In genomic region chr21:41932191-41932575, GRCh38 we compare ENCODE assay signal across 10 cellular contexts. TPM values are rescaled to one million over a fixed set of nuclear protein-coding genes. Genes with fewer than 3 reads are reported as not detected.
DNase-seq lines count a peak whose midpoint lies in the region; ATAC-seq, FAIRE-seq and TF ChIP-seq lines count a peak whose summit lies in the region.
"Had no signal": no experiment of that assay in that cellular context is flagged by ENCODE, and none has a peak within 500 bp of the region (broad histone marks: within the 10 kb centered on the region; RNA-seq: fewer than 3 reads in every experiment).

No MANE protein-coding gene starts in this region.

- H2AFZ ChIP-seq in astrocyte (ENCODE audit: low read depth, low read length): no peak overlapping the region

- H3K27ac ChIP-seq in astrocyte (ENCODE audit: low read depth, low read length): peak overlapping the region; percentile 79
- H3K27ac ChIP-seq in aorta (ENCODE audit: low read depth in 1 of 2, low read length in 2 of 2): no peak overlapping the region
- H3K27ac ChIP-seq: neutrophil had no signal

- H3K79me2 ChIP-seq in astrocyte (ENCODE audit: insufficient read depth, low read length): no peaks in the 10 kb centered on the region

- H3K36me3 ChIP-seq in astrocyte (ENCODE audit: insufficient read depth, low read length) (peaks cover 2% of the 10 kb centered on the region), aorta (ENCODE audit: control insufficient read depth in 1 of 2, insufficient read depth in 2 of 2, low read length in 1 of 2) (no peaks in the 10 kb centered on the region)
- H3K36me3 ChIP-seq: neutrophil had no signal

- DNase-seq in Right ventricle myocardium inferior (ENCODE audit: missing footprints) (no peak), cardiac septum (ENCODE audit: low spot score) (no peak), astrocyte (ENCODE audit: low read depth) (peak; percentile 83), hepatic stellate cell (ENCODE audit: low spot score) (peak; percentile 85), aorta (no peak)
- DNase-seq in stimulated activated naive CD4-positive, alpha-beta T cell treated with Interleukin-2 at 50 U/mL for 16 hours (lab: John Stamatoyannopoulos, UW): no peak
- no peak for DNase-seq in naive thymus-derived CD8-positive, alpha-beta T cell
- DNase-seq: MV-4-11 had no signal

- H3K27ac Mint-ChIP-seq in astrocyte (ENCODE audit: unreplicated experiment): no peak overlapping the region
- peak overlapping the region in 1 of 10 donors; percentile 31 for H3K27ac Mint-ChIP-seq in naive thymus-derived CD8-positive, alpha-beta T cell

- H3K27me3 Mint-ChIP-seq in astrocyte (ENCODE audit: low read depth, unreplicated experiment): no peaks in the 10 kb centered on the region
- peaks cover 0 to 9% (median 1%) of the 10 kb centered on the region in 5 donors for H3K27me3 Mint-ChIP-seq in naive thymus-derived CD8-positive, alpha-beta T cell

- FAIRE-seq in astrocyte (lab: Jason Lieb, UNC): no peak

- ATAC-seq in Right ventricle myocardium inferior: peak; percentile 35
- ATAC-seq in aorta (ENCODE audit: low FRiP score): peak; percentile 58
- ATAC-seq in HG03280 (IDR thresholded peaks at IDR 0.05; ENCODE audit: unreplicated experiment): no peak
- no peak for ATAC-seq in naive thymus-derived CD8-positive, alpha-beta T cell

- peaks cover 3% of the 10 kb centered on the region for H3K4me1 Mint-ChIP-seq in astrocyte (ENCODE audit: low read depth, unreplicated experiment)
- H3K4me1 Mint-ChIP-seq in naive thymus-derived CD8-positive, alpha-beta T cell: peaks cover 6 to 48% (median 19%) of the 10 kb centered on the region in 4 donors

- WGBS in aorta, 2 donors: 89 to 92% methylated on average over 13 of the region's 13 CpGs

- H3K4me2 ChIP-seq in astrocyte (ENCODE audit: low read length): peak overlapping the region; percentile 79

- intact Hi-C loops in Right ventricle myocardium inferior (cut with DNase I): loop anchor here (10.0 kb wide), 1 partner anchor 183 kb away; no protein-coding TSS in a partner anchor
- intact Hi-C loops in cardiac septum (cut with DNase I): loop anchor here (5.0 kb wide), 1 partner anchor 75 kb away; no protein-coding TSS in a partner anchor
- intact Hi-C loops in aorta (cut with DNase I): loop anchor here in 1 of 2 donors (5.0 kb wide), 1 partner anchor 175 kb away; no protein-coding TSS in a partner anchor

- H3K9ac ChIP-seq in astrocyte (ENCODE audit: low read length): peak overlapping the region; percentile 70

- H3K36me3 Mint-ChIP-seq in astrocyte (ENCODE audit: low read depth, unreplicated experiment): no peaks in the 10 kb centered on the region
- no peaks in the 10 kb centered on the region for H3K36me3 Mint-ChIP-seq in naive thymus-derived CD8-positive, alpha-beta T cell

- H3K9me3 ChIP-seq in astrocyte (ENCODE audit: insufficient read depth, low read depth, low read length): no peaks in the 10 kb centered on the region
- no peaks in the 10 kb centered on the region for H3K9me3 ChIP-seq in aorta (ENCODE audit: control insufficient read depth, low read length)
- H3K9me3 ChIP-seq: neutrophil had no signal

- no peak overlapping the region for H3K4me3 Mint-ChIP-seq in astrocyte (ENCODE audit: unreplicated experiment)
- H3K4me3 Mint-ChIP-seq in naive thymus-derived CD8-positive, alpha-beta T cell: no peak overlapping the region

- TF ChIP-seq CTCF in astrocyte (IDR thresholded peaks at IDR 0.05; ENCODE audit: insufficient read depth, low read depth, low read length): peak; percentile 29

- H4K20me1 ChIP-seq in astrocyte (ENCODE audit: insufficient read depth, low read length): no peaks in the 10 kb centered on the region

- no peaks in the 10 kb centered on the region for H3K9me3 Mint-ChIP-seq in astrocyte (ENCODE audit: unreplicated experiment)
- H3K9me3 Mint-ChIP-seq in naive thymus-derived CD8-positive, alpha-beta T cell: no peaks in the 10 kb centered on the region

- peak overlapping the region; percentile 15 for H3K4me3 ChIP-seq in astrocyte (ENCODE audit: insufficient read depth, low read depth, low read length)
- no peak overlapping the region for H3K4me3 ChIP-seq in aorta (ENCODE audit: low read length in 2 of 2)

- POLR2A ChIA-PET in naive thymus-derived CD8-positive, alpha-beta T cell (lab: Charles Lee): interaction anchor here (0.6 kb wide), 1 partner anchor 174 kb away, joined by 3 read pairs; no protein-coding TSS in a partner anchor

- H3K4me1 ChIP-seq in astrocyte (ENCODE audit: insufficient read depth, low read length) (peaks cover 24% of the 10 kb centered on the region), aorta (ENCODE audit: control insufficient read depth in 1 of 2, insufficient read depth in 2 of 2, low read length in 2 of 2) (peaks cover 0 to 7% of the 10 kb centered on the region in 2 donors)

- H3K27me3 ChIP-seq in astrocyte (ENCODE audit: insufficient read depth, low read length) (no peaks in the 10 kb centered on the region), aorta (ENCODE audit: control insufficient read depth in 1 of 2, insufficient read depth in 2 of 2, low read length in 1 of 2) (no peaks in the 10 kb centered on the region)

RNA-seq across cellular contexts. Expression of gene C2CD2, which starts 21.6 kb away (rescaled TPM):
- 7.0 TPM for total RNA-seq in Right ventricle myocardium inferior
- 7.7 TPM for total RNA-seq in cardiac septum
- total RNA-seq in astrocyte: 6.7 and 8.3 TPM in 2 replicates
- total RNA-seq in aorta: 10 to 100 TPM; 56.8 to 59.8 TPM
- polyA plus RNA-seq in aorta: 10 to 100 TPM; 25.5 to 38.9 TPM
- 10 to 100 TPM; 13.0 to 14.6 TPM for total RNA-seq in naive thymus-derived CD8-positive, alpha-beta T cell
- polyA plus RNA-seq in naive thymus-derived CD8-positive, alpha-beta T cell: 1 to 10 TPM; 2.4 to 3.7 (median 2.8) TPM

RNA-seq across cellular contexts. Expression of gene PRDM15, which starts 53.0 kb away (rescaled TPM):
- total RNA-seq in Right ventricle myocardium inferior (4.6 TPM), cardiac septum (3.5 TPM), astrocyte (5.8 and 6.8 TPM in 2 replicates), aorta (10 to 100 TPM in 1 of 2 donors, 1 to 10 TPM in 1; 9.0 to 11.5 TPM)
- polyA plus RNA-seq in aorta: 1 to 10 TPM; 2.6 to 5.9 TPM
- total RNA-seq in naive thymus-derived CD8-positive, alpha-beta T cell: 10 to 100 TPM; 20.6 to 23.2 TPM
- 1 to 10 TPM in 2 of 3 donors, under 1 TPM in 1; 0.77 to 2.9 (median 2.4) TPM for polyA plus RNA-seq in naive thymus-derived CD8-positive, alpha-beta T cell

Comparison
In these comparisons a context has a peak if more than half of its experiments do, and no peak if none do; other contexts are left out.
1. ATAC-seq: peak in Right ventricle myocardium inferior (single experiment) and aorta (single experiment); none in HG03280 (single experiment) and naive thymus-derived CD8-positive, alpha-beta T cell (0 of 2).
2. DNase-seq: peak in astrocyte (single experiment) and hepatic stellate cell (single experiment); none in Right ventricle myocardium inferior (single experiment), cardiac septum (single experiment), aorta (0 of 2), stimulated activated naive CD4-positive, alpha-beta T cell treated with Interleukin-2 at 50 U/mL for 16 hours (single experiment) and naive thymus-derived CD8-positive, alpha-beta T cell (0 of 10).